ENCODE assay signal across 16 cellular contexts in genomic region chr7:80613519-80613918, GRCh38.
"Had no signal": no experiment of that assay in that cellular context is flagged by ENCODE, and none has a peak within 500 bp of the region (broad histone marks: within the 10 kb centered on the region; RNA-seq: fewer than 3 reads in every experiment).

No MANE protein-coding gene starts in this region.

- H3K4me3 ChIP-seq: dorsolateral prefrontal cortex, left lung, lung, tibial artery, upper lobe of right lung, vagina had no signal

- H3K4me1 ChIP-seq: tibial artery had no signal

- DNase-seq: cortex of kidney; dorsolateral prefrontal cortex; effector memory CD4-positive, alpha-beta T cell; immature natural killer cell; left lung; naive thymus-derived CD4-positive, alpha-beta T cell; stimulated activated CD4-positive, alpha-beta T cell treated with anti-CD3 and anti-CD28 coated beads, Interleukin-4, amount 100 ng/mL, for 1 hour; stimulated activated CD8-positive, alpha-beta memory T cell treated with anti-CD3 and anti-CD28 coated beads, Interleukin-4, amount 100 ng/mL, for 48 hours; stimulated activated naive CD8-positive, alpha-beta T cell treated with anti-CD3 and anti-CD28 coated beads, Interleukin-15, Interleukin-2, amounts not matched to agents 100 U/mL and 50 U/mL, for 24 hours; tibial artery; upper lobe of right lung had no signal

- ATAC-seq: esophagus mucosa; left lung; stimulated activated effector memory CD8-positive, alpha-beta T cell treated with anti-CD3 and anti-CD28 coated beads, Interleukin-12 subunit alpha, Interleukin-12 subunit beta, amount 100 ng/mL, for 72 hours; stimulated activated naive CD8-positive, alpha-beta T cell treated with anti-CD3 and anti-CD28 coated beads, Interleukin-15, Interleukin-2, amounts not matched to agents 100 U/mL and 50 U/mL, for 24 hours; upper lobe of right lung had no signal

- H3K9me3 ChIP-seq: left lung, neutrophil, tibial artery, upper lobe of right lung, vagina had no signal

- H3K27me3 ChIP-seq: dorsolateral prefrontal cortex, left lung, neutrophil, tibial artery, upper lobe of right lung, vagina had no signal

- H3K36me3 ChIP-seq: left lung, neutrophil, tibial artery, upper lobe of right lung, vagina had no signal

- H3K27ac ChIP-seq: dorsolateral prefrontal cortex, left lung, neutrophil, tibial artery, upper lobe of right lung had no signal
